In genomic region chr17:1484586-1485310, GRCh38 we compare ENCODE assay signal across 8 cellular contexts. TPM values are rescaled to one million over a fixed set of nuclear protein-coding genes. Genes with fewer than 3 reads are reported as not detected.
DNase-seq lines count a peak whose midpoint lies in the region; ATAC-seq and TF ChIP-seq lines count a peak whose summit lies in the region.

No MANE protein-coding gene starts in this region.

- DNase-seq in EH (ENCODE audit: low read depth): peak; percentile 62
- DNase-seq in MV-4-11 (lab: John Stamatoyannopoulos, UW): peak; percentile 20
- DNase-seq in myocyte (ENCODE audit: low read depth): peak; percentile 81

- peak overlapping the region; percentile 79 for H3K4me3 ChIP-seq in WI38 (ENCODE audit: low read depth, low read length)
- no peak overlapping the region for H3K4me3 ChIP-seq in endocrine pancreas (ENCODE audit: control insufficient read depth, insufficient read depth, low read length)

- no peaks in the 10 kb centered on the region for H3K4me1 ChIP-seq in endocrine pancreas (ENCODE audit: control insufficient read depth, insufficient read depth, low read length)

- no peak for TF ChIP-seq CTCF in WI38 (IDR thresholded peaks at IDR 0.05; ENCODE audit: low read depth, low read length)

- H3K36me3 ChIP-seq in endocrine pancreas (ENCODE audit: control insufficient read depth, insufficient read depth, low read length): no peaks in the 10 kb centered on the region

- H3K9me3 ChIP-seq in endocrine pancreas (ENCODE audit: control insufficient read depth, low read length): no peaks in the 10 kb centered on the region

- ATAC-seq in GM21576 (IDR thresholded peaks at IDR 0.05; ENCODE audit: unreplicated experiment): peak; percentile 27
- no peak for ATAC-seq in HG02571 (IDR thresholded peaks at IDR 0.05; ENCODE audit: unreplicated experiment)
- ATAC-seq in GM18517 (IDR thresholded peaks at IDR 0.05; ENCODE audit: unreplicated experiment): no peak

- no peaks in the 10 kb centered on the region for H3K27me3 ChIP-seq in endocrine pancreas (ENCODE audit: control insufficient read depth, insufficient read depth, low read length)

- H3K9ac ChIP-seq in endocrine pancreas (ENCODE audit: control insufficient read depth, insufficient read depth, low read length): peak overlapping the region; percentile 38

RNA-seq across cellular contexts. Expression of gene MYO1C, which starts 7.7 kb away (rescaled TPM):
- total RNA-seq in myocyte: 122 and 125 TPM in 2 replicates
- polyA plus RNA-seq in myocyte (2012): 220 TPM

RNA-seq across cellular contexts. Expression of gene CRK, which starts 28.7 kb away (rescaled TPM):
- 47.6 and 51.9 TPM in 2 replicates for total RNA-seq in myocyte
- polyA plus RNA-seq in myocyte (2012): 39.9 TPM

RNA-seq across cellular contexts. Expression of gene INPP5K, which starts 31.7 kb away (rescaled TPM):
- total RNA-seq in myocyte: 47.2 and 71.4 TPM in 2 replicates
- polyA plus RNA-seq in myocyte (2012): 57.7 TPM

Comparison
In these comparisons a context has a peak if more than half of its experiments do, and no peak if none do; other contexts are left out.
1. DNase-seq: peak in every context shown above with its lines; median percentile 81 in myocyte; 62 in EH; 20 in MV-4-11.